ENCODE assay signal across 15 cellular contexts in the genomic region with DNA sequence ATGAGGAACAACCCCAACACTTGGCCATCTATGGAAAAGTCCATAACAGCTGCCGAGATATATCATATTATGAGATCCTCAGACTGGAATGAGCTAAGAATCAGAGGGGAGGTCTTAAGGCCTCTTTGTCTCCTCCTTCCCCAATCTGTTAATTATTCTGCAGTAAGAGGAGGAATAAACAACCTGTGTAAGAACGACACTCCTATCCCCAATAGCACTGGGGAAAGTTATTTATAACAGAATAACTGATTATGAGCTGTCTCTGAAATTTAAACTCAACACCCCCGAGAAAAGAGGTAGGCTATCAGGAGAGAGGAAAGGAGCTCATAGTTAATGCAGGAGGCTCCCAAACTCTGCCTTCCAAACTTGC.
DNase-seq lines count a peak whose midpoint lies in the region; ATAC-seq and TF ChIP-seq lines count a peak whose summit lies in the region.
"Had no signal": no experiment of that assay in that cellular context is flagged by ENCODE, and none has a peak within 500 bp of the region (broad histone marks: within the 10 kb centered on the region; RNA-seq: fewer than 3 reads in every experiment).

No MANE protein-coding gene starts in this region.

- intact Hi-C loops in activated CD8-positive, alpha-beta T cell treated with anti-CD3 and anti-CD28 coated beads for 36 hours (cut with micrococcal nuclease): loop anchor here (10.0 kb wide), 1 partner anchor 88 kb away; no protein-coding TSS in a partner anchor
- intact Hi-C loops in PC-3 (cut with micrococcal nuclease) (loop anchor here (1.0 to 2.0 kb wide), 6 partner anchors 12 to 163 kb away; a partner anchor contains a TSS), dorsolateral prefrontal cortex (cut with DNase I) (no loop called here)

- H3K9me2 ChIP-seq in PC-3 (replicated peaks; ENCODE audit: low read length): no peaks in the 10 kb centered on the region

- no peaks in the 10 kb centered on the region for H3K27me3 ChIP-seq in PC-3 (ENCODE audit: low read length)
- no peaks in the 10 kb centered on the region for H3K27me3 ChIP-seq in dorsolateral prefrontal cortex
- H3K27me3 ChIP-seq: Peyer's patch had no signal

- no peak overlapping the region for H3K4me3 Mint-ChIP-seq in activated CD8-positive, alpha-beta T cell treated with anti-CD3 and anti-CD28 coated beads for 36 hours
- no peak overlapping the region for H3K4me3 Mint-ChIP-seq in activated CD8-positive, alpha-beta T cell treated with anti-CD3 and anti-CD28 coated beads, Interleukin-2, amount 10 ng/mL, durations not matched to agents 7 days and 5 days
- H3K4me3 Mint-ChIP-seq in stimulated activated naive B cell treated with anti-CD40 and anti-IgM and Interleukin-4, amounts not matched to agents 10 μg/mL and 1 μg/mL and 100 μg/mL, for 72 hours: no peak overlapping the region
- H3K4me3 Mint-ChIP-seq: CD8-positive, alpha-beta memory T cell had no signal

- CTCF ChIA-PET in activated CD8-positive, alpha-beta T cell treated with anti-CD3 and anti-CD28 coated beads for 36 hours (lab: Charles Lee): interaction anchor here (1.2 to 11.8 kb wide), 13 partner anchors 11 to 222 kb away, joined by 4 to 208 read pairs (median 6); no protein-coding TSS in a partner anchor
- CTCF ChIA-PET in activated CD8-positive, alpha-beta T cell treated with anti-CD3 and anti-CD28 coated beads, Interleukin-2, amount 10 ng/mL, durations not matched to agents 7 days and 5 days (lab: Charles Lee): interaction anchor here (1.0 to 11.6 kb wide), 9 partner anchors 8 to 202 kb away, joined by 3 to 152 read pairs (median 5); no protein-coding TSS in a partner anchor
- CTCF ChIA-PET in PC-3 (lab: Charles Lee): interaction anchor here (0.6 to 2.6 kb wide), 17 partner anchors 8 to 568 kb away, joined by 3 to 22 read pairs (median 5); no protein-coding TSS in a partner anchor

- no peaks in the 10 kb centered on the region for H3K9me3 ChIP-seq in PC-3 (ENCODE audit: low read length)
- H3K9me3 ChIP-seq: mucosa of descending colon, Peyer's patch had no signal

- H3K79me2 ChIP-seq in PC-3 (ENCODE audit: low read length): no peaks in the 10 kb centered on the region

- H3K9me3 Mint-ChIP-seq in activated CD8-positive, alpha-beta T cell treated with anti-CD3 and anti-CD28 coated beads for 36 hours: no peaks in the 10 kb centered on the region
- H3K9me3 Mint-ChIP-seq in activated CD8-positive, alpha-beta T cell treated with anti-CD3 and anti-CD28 coated beads, Interleukin-2, amount 10 ng/mL, durations not matched to agents 7 days and 5 days (ENCODE audit: insufficient read depth): no peaks in the 10 kb centered on the region
- H3K9me3 Mint-ChIP-seq in stimulated activated naive B cell treated with anti-CD40 and anti-IgM and Interleukin-4, amounts not matched to agents 10 μg/mL and 1 μg/mL and 100 μg/mL, for 72 hours: no peaks in the 10 kb centered on the region
- H3K9me3 Mint-ChIP-seq: CD8-positive, alpha-beta memory T cell had no signal

- peak overlapping the region; percentile 88 for H3K27ac Mint-ChIP-seq in activated CD8-positive, alpha-beta T cell treated with anti-CD3 and anti-CD28 coated beads for 36 hours
- H3K27ac Mint-ChIP-seq in activated CD8-positive, alpha-beta T cell treated with anti-CD3 and anti-CD28 coated beads, Interleukin-2, amount 10 ng/mL, durations not matched to agents 7 days and 5 days: no peak overlapping the region
- H3K27ac Mint-ChIP-seq in stimulated activated naive B cell treated with anti-CD40 and anti-IgM and Interleukin-4, amounts not matched to agents 10 μg/mL and 1 μg/mL and 100 μg/mL, for 72 hours: peak overlapping the region; percentile 77

- no peak for DNase-seq in activated CD8-positive, alpha-beta T cell treated with anti-CD3 and anti-CD28 coated beads for 36 hours
- DNase-seq in activated CD8-positive, alpha-beta T cell treated with anti-CD3 and anti-CD28 coated beads, Interleukin-2, amount 10 ng/mL, durations not matched to agents 7 days and 5 days: no peak
- DNase-seq in PC-3 (no peak), dorsolateral prefrontal cortex (no peak), islet precursor cell (no peak), NCI-H2081 treated with DMSO at 0.1 percent for 48 hours (lab: John Stamatoyannopoulos, UW) (no peak)
- DNase-seq in stimulated activated naive B cell treated with anti-CD40 and anti-IgM and Interleukin-4, amounts not matched to agents 10 μg/mL and 1 μg/mL and 100 μg/mL, for 72 hours: no peak
- DNase-seq: activated effector memory CD4-positive, alpha-beta T cell treated with Interleukin-2 at 50 U/mL for 16 hours; CD8-positive, alpha-beta memory T cell; KBM-7; mucosa of descending colon; NCI-H1417 treated with DMSO at 0.1 percent for 48 hours; NCI-H510A treated with DMSO at 0.1 percent for 48 hours; Peyer's patch had no signal

- H3K27ac ChIP-seq in PC-3 (ENCODE audit: low read length) (peak overlapping the region; percentile 94), dorsolateral prefrontal cortex (peak overlapping the region in 43 of 59 donors; percentile 6 to 85 (median 54))
- H3K27ac ChIP-seq: Peyer's patch had no signal

- ATAC-seq in activated CD8-positive, alpha-beta T cell treated with anti-CD3 and anti-CD28 coated beads for 36 hours: no peak
- ATAC-seq in activated CD8-positive, alpha-beta T cell treated with anti-CD3 and anti-CD28 coated beads, Interleukin-2, amount 10 ng/mL, durations not matched to agents 7 days and 5 days: no peak
- ATAC-seq in PC-3 (no peak; the same call in 1 of the 2 replicates), HG03039 (IDR thresholded peaks at IDR 0.05; ENCODE audit: unreplicated experiment) (no peak)
- peak in 1 of 2 donors; percentile 11 for ATAC-seq in stimulated activated naive B cell treated with anti-CD40 and anti-IgM and Interleukin-4, amounts not matched to agents 10 μg/mL and 1 μg/mL and 100 μg/mL, for 72 hours (replicated peaks)

- peaks cover 45% of the 10 kb centered on the region for H3K4me1 Mint-ChIP-seq in activated CD8-positive, alpha-beta T cell treated with anti-CD3 and anti-CD28 coated beads for 36 hours (ENCODE audit: low read depth)
- no peaks in the 10 kb centered on the region for H3K4me1 Mint-ChIP-seq in activated CD8-positive, alpha-beta T cell treated with anti-CD3 and anti-CD28 coated beads, Interleukin-2, amount 10 ng/mL, durations not matched to agents 7 days and 5 days (ENCODE audit: low read depth)
- peaks cover 20 to 35% of the 10 kb centered on the region in 2 donors for H3K4me1 Mint-ChIP-seq in stimulated activated naive B cell treated with anti-CD40 and anti-IgM and Interleukin-4, amounts not matched to agents 10 μg/mL and 1 μg/mL and 100 μg/mL, for 72 hours
- H3K4me1 Mint-ChIP-seq: CD8-positive, alpha-beta memory T cell had no signal

- POLR2A ChIA-PET in activated CD8-positive, alpha-beta T cell treated with anti-CD3 and anti-CD28 coated beads for 36 hours (lab: Charles Lee): interaction anchor here (0.7 to 2.8 kb wide), 6 partner anchors 9 to 95 kb away, joined by 3 to 11 read pairs (median 6); a partner anchor contains a TSS
- POLR2A ChIA-PET in activated CD8-positive, alpha-beta T cell treated with anti-CD3 and anti-CD28 coated beads, Interleukin-2, amount 10 ng/mL, durations not matched to agents 7 days and 5 days (lab: Charles Lee): interaction anchor here (0.6 to 1.1 kb wide), 2 partner anchors 23 to 562 kb away, joined by 3 read pairs; no protein-coding TSS in a partner anchor
- POLR2A ChIA-PET in PC-3 (lab: Charles Lee; ENCODE audit: unreplicated experiment): interaction anchor here (0.6 to 1.3 kb wide), 14 partner anchors 9 to 371 kb away, joined by 3 to 21 read pairs (median 6); a partner anchor contains a TSS

- no peak overlapping the region for H2AFZ ChIP-seq in PC-3 (ENCODE audit: low read length)

- peak overlapping the region; percentile 78 for H3K9ac ChIP-seq in PC-3 (ENCODE audit: low read length)

- BruUV-seq in PC-3 (replicated peaks; lab: Mats Ljungman, UMichigan): no TSS peak

- H4K20me1 ChIP-seq in PC-3 (ENCODE audit: low read length): no peaks in the 10 kb centered on the region

- peaks cover 28% of the 10 kb centered on the region for H3K36me3 ChIP-seq in PC-3 (ENCODE audit: low read depth, low read length)

- H3K36me3 Mint-ChIP-seq in activated CD8-positive, alpha-beta T cell treated with anti-CD3 and anti-CD28 coated beads for 36 hours (ENCODE audit: low read depth): peaks cover 60% of the 10 kb centered on the region
- peaks cover 62% of the 10 kb centered on the region for H3K36me3 Mint-ChIP-seq in activated CD8-positive, alpha-beta T cell treated with anti-CD3 and anti-CD28 coated beads, Interleukin-2, amount 10 ng/mL, durations not matched to agents 7 days and 5 days (ENCODE audit: low read depth)
- H3K36me3 Mint-ChIP-seq in stimulated activated naive B cell treated with anti-CD40 and anti-IgM and Interleukin-4, amounts not matched to agents 10 μg/mL and 1 μg/mL and 100 μg/mL, for 72 hours: peaks cover 50 to 63% of the 10 kb centered on the region in 2 donors

- H3K4me3 ChIP-seq in PC-3 (ENCODE audit: low read length) (peak overlapping the region; percentile 25), dorsolateral prefrontal cortex (no peak overlapping the region)
- H3K4me3 ChIP-seq: mucosa of descending colon, Peyer's patch had no signal

- TF ChIP-seq CTCF in activated CD8-positive, alpha-beta T cell treated with anti-CD3 and anti-CD28 coated beads for 36 hours (IDR thresholded peaks at IDR 0.05): no peak
- TF ChIP-seq CTCF in PC-3 (conservative IDR thresholded peaks at IDR 0.05; ENCODE audit: low read depth, low read length): no peak
- no peak for TF ChIP-seq CTCF in dorsolateral prefrontal cortex (IDR thresholded peaks at IDR 0.05 in 54 of 56, conservative IDR thresholded peaks at IDR 0.05 in 2 of 56; ENCODE audit: low read depth in 1 of 56, partially characterized antibody in 56 of 56)

- H3K27me3 Mint-ChIP-seq in activated CD8-positive, alpha-beta T cell treated with anti-CD3 and anti-CD28 coated beads for 36 hours: no peaks in the 10 kb centered on the region
- no peaks in the 10 kb centered on the region for H3K27me3 Mint-ChIP-seq in activated CD8-positive, alpha-beta T cell treated with anti-CD3 and anti-CD28 coated beads, Interleukin-2, amount 10 ng/mL, durations not matched to agents 7 days and 5 days (ENCODE audit: low read depth)
- H3K27me3 Mint-ChIP-seq in stimulated activated naive B cell treated with anti-CD40 and anti-IgM and Interleukin-4, amounts not matched to agents 10 μg/mL and 1 μg/mL and 100 μg/mL, for 72 hours: no peaks in the 10 kb centered on the region

- H3F3A ChIP-seq in PC-3 (ENCODE audit: low read length, unreplicated experiment): peaks cover 4% of the 10 kb centered on the region

- peak overlapping the region; percentile 74 for H3K4me2 ChIP-seq in PC-3 (ENCODE audit: low read length)

- peaks cover 29% of the 10 kb centered on the region for H3K4me1 ChIP-seq in PC-3 (ENCODE audit: insufficient read depth, low read length)
- H3K4me1 ChIP-seq: Peyer's patch had no signal

Comparison
In these comparisons a context has a peak if more than half of its experiments do, and no peak if none do; other contexts are left out.
1. intact Hi-C loops: an anchor here in activated CD8-positive, alpha-beta T cell treated with anti-CD3 and anti-CD28 coated beads for 36 hours (10.0 kb wide) and PC-3 (1.0 to 2.0 kb wide); none called in dorsolateral prefrontal cortex.